In genomic region chr1:201114245-201115131, GRCh38 we compare ENCODE assay signal across 8 cellular contexts. TPM values are rescaled to one million over a fixed set of nuclear protein-coding genes. Genes with fewer than 3 reads are reported as not detected.
DNase-seq lines count a peak whose midpoint lies in the region; ATAC-seq and TF ChIP-seq lines count a peak whose summit lies in the region.

No MANE protein-coding gene starts in this region.

- H3K27ac Mint-ChIP-seq in WTC11 (no peak overlapping the region), immature natural killer cell (peak overlapping the region in 3 of 6 donors; percentile 27 to 82 (median 61))

- no peak overlapping the region for H3K27ac ChIP-seq in caudate nucleus (ENCODE audit: low read depth, low read length)

- POLR2A ChIA-PET in WTC11 (lab: Charles Lee) = interaction anchor here (0.6 to 1.6 kb wide), 3 partner anchors 55 to 225 kb away, joined by 3 to 9 read pairs (median 4); no protein-coding TSS in a partner anchor

- H3K36me3 Mint-ChIP-seq in WTC11 (no peaks in the 10 kb centered on the region), immature natural killer cell (no peaks in the 10 kb centered on the region)

- H3K27me3 Mint-ChIP-seq in WTC11 (ENCODE audit: low read depth) (peaks cover 62% of the 10 kb centered on the region), immature natural killer cell (ENCODE audit: low read depth in 3 of 3) (peaks cover 2 to 11% (median 3%) of the 10 kb centered on the region in 3 donors)

- H3K9me3 Mint-ChIP-seq in WTC11 = no peaks in the 10 kb centered on the region
- H3K9me3 Mint-ChIP-seq in immature natural killer cell = no peaks in the 10 kb centered on the region

- ATAC-seq in GM18519 (IDR thresholded peaks at IDR 0.05; ENCODE audit: low FRiP score, unreplicated experiment) (peak; percentile 62), HG03103 (IDR thresholded peaks at IDR 0.05; ENCODE audit: low read depth, unreplicated experiment) (peak; percentile 85), WTC11 (peak; percentile 92)

- peak overlapping the region; percentile 73 for H3K4me3 Mint-ChIP-seq in WTC11
- H3K4me3 Mint-ChIP-seq in immature natural killer cell = peak overlapping the region; percentile 81 to 95 (median 91)

- CTCF ChIA-PET in WTC11 (lab: Charles Lee) = interaction anchor here (0.7 to 8.2 kb wide), 31 partner anchors 10 to 480 kb away, joined by 3 to 124 read pairs (median 5); partner anchors contain the start of genes ASCL5, KIF21B and TMEM9

- peak; percentile 65 for TF ChIP-seq CTCF in WTC11 (IDR thresholded peaks at IDR 0.05)

- H3K4me1 Mint-ChIP-seq in WTC11 = peaks cover 8% of the 10 kb centered on the region
- peaks cover 4 to 7% of the 10 kb centered on the region in 2 donors for H3K4me1 Mint-ChIP-seq in immature natural killer cell

- peak; percentile 94 for DNase-seq in A172 (ENCODE audit: low spot score)
- DNase-seq in NCI-H2196 (lab: John Stamatoyannopoulos, UW; ENCODE audit: unreplicated experiment) = peak; percentile 96
- DNase-seq in WTC11 (ENCODE audit: low spot score) = peak; percentile 95
- peak in 60 of 61 donors; percentile 23 to 94 (median 74) for DNase-seq in caudate nucleus (lab: John Stamatoyannopoulos, UW)
- peak; percentile 49 to 63 (median 58) for DNase-seq in immature natural killer cell
- peak; percentile 66 for DNase-seq in smooth muscle cell of the brain vasculature (ENCODE audit: low read depth, low spot score)

TF ChIP-seq in WTC11, 78 proteins besides CTCF, POLR2A, EP300 and RAD21 (continues in another document):
- TF ChIP-seq OVOL2 (CRISPR knock-in tag; IDR thresholded peaks at IDR 0.05; ENCODE audit: borderline replicate concordance) (no peak), CBFB (CRISPR knock-in tag; IDR thresholded peaks at IDR 0.05; ENCODE audit: low read depth) (0 out of 2 replicates have a peak, but pooled peaks have one; percentile 38), CREM (CRISPR knock-in tag; IDR thresholded peaks at IDR 0.05) (no peak), E2F5 (CRISPR knock-in tag; IDR thresholded peaks at IDR 0.05) (no peak), NFYB (CRISPR knock-in tag; conservative IDR thresholded peaks at IDR 0.05; ENCODE audit: low read depth) (no peak), ESRRA (CRISPR knock-in tag; IDR thresholded peaks at IDR 0.05; ENCODE audit: borderline replicate concordance) (no peak), NR1H2 (CRISPR knock-in tag; IDR thresholded peaks at IDR 0.05) (no peak), ZNF317 (CRISPR knock-in tag; IDR thresholded peaks at IDR 0.05; ENCODE audit: borderline replicate concordance, low read depth) (no peak), PREB (CRISPR knock-in tag; IDR thresholded peaks at IDR 0.05; ENCODE audit: borderline replicate concordance) (no peak), ZSCAN18 (CRISPR knock-in tag; IDR thresholded peaks at IDR 0.05) (no peak), GTF2I (CRISPR knock-in tag; conservative IDR thresholded peaks at IDR 0.05) (no peak), NFATC4 (CRISPR knock-in tag; IDR thresholded peaks at IDR 0.05) (no peak), ZNF425 (CRISPR knock-in tag; conservative IDR thresholded peaks at IDR 0.05) (no peak), ZBTB21 (CRISPR knock-in tag; IDR thresholded peaks at IDR 0.05; ENCODE audit: borderline replicate concordance) (peak; percentile 87; the same call in 1 of the 2 replicates), ZNF416 (CRISPR knock-in tag; IDR thresholded peaks at IDR 0.05) (no peak), ZNF423 (CRISPR knock-in tag; IDR thresholded peaks at IDR 0.05) (peak; percentile 76), ATF2 (CRISPR knock-in tag; IDR thresholded peaks at IDR 0.05; ENCODE audit: borderline replicate concordance, low read depth) (no peak)

RNA-seq across cellular contexts. Expression of gene CACNA1S, which starts 2.3 kb away (rescaled TPM):
- not detected in 2 replicates for total RNA-seq in A172 (2014; rRNA removed; shearing (Covaris generic))
- total RNA-seq in WTC11 (2021) = 0.02 to 0.09 TPM (median 0.07 TPM) in 3 replicates
- polyA plus RNA-seq in immature natural killer cell = not detected

RNA-seq across cellular contexts. Expression of gene ASCL5, which starts 12.5 kb away (rescaled TPM):
- not detected in 2 replicates for total RNA-seq in A172 (2014; rRNA removed; shearing (Covaris generic))
- 0.18 to 0.53 TPM (median 0.31 TPM) in 3 replicates for total RNA-seq in WTC11 (2021)
- polyA plus RNA-seq in immature natural killer cell = under 1 TPM in 1 of 3 donors, not detected in 2; 0.11 TPM

RNA-seq across cellular contexts. Expression of gene TMEM9, which starts 39.8 kb away (rescaled TPM):
- total RNA-seq in A172 (2014; rRNA removed; shearing (Covaris generic)) = 202 and 213 TPM in 2 replicates
- total RNA-seq in WTC11 (2021) = 97.5 to 109 TPM (median 102 TPM) in 3 replicates
- 10 to 100 TPM; 32.6 to 66.7 (median 38.9) TPM for polyA plus RNA-seq in immature natural killer cell
